14 cellular contexts compared by ENCODE assay signal in the genomic region with DNA sequence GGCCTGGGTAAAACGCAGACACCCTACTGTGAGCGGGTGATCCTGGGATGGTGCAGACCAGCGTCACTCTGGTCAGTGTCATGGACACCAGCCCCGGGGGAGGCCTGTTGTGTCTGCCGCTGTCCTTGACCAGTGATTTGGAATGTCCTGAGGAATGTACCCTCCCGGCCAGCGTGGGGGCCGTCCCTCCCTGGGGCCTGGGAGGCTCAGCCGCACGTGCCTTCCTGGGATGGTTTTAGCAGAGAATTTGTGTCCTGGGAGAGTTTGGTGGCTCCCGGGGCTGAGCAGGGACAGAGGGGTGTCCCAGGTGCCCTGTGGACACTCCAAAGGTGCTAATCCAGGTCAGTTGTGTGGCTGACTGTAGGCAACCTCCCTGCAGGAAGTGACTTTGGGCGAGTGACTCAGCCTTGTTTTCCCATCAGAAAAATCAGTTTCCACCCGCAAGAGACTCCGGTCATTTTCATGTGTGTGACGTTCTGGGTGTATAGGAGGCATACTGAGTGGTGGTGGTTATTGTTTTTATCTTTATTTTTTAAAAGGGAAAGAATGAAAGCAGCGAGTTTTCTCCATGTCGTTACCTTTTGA. TPM values are rescaled to one million over a fixed set of nuclear protein-coding genes. Genes with fewer than 3 reads are reported as not detected.
DNase-seq lines count a peak whose midpoint lies in the region; ATAC-seq and TF ChIP-seq lines count a peak whose summit lies in the region.
"Had no signal": no experiment of that assay in that cellular context is flagged by ENCODE, and none has a peak within 500 bp of the region (broad histone marks: within the 10 kb centered on the region; RNA-seq: fewer than 3 reads in every experiment).

No MANE protein-coding gene starts in this region.

- no peak for TF ChIP-seq EP300 in transverse colon (IDR thresholded peaks at IDR 0.05; ENCODE audit: low read depth)

- no peak overlapping the region for H3K4me3 Mint-ChIP-seq in mesothelial cell of epicardium
- H3K4me3 Mint-ChIP-seq in HFFc6: no peak overlapping the region
- H3K4me3 Mint-ChIP-seq: activated B cell treated with CpG ODN at 0.5 μM for 24 hours; activated T-cell treated with anti-CD3 and anti-CD28 coated beads, Interleukin-2, amount 50 U/mL, for 72 hours; central memory CD8-positive, alpha-beta T cell had no signal

- TF ChIP-seq POLR2A in Peyer's patch (IDR thresholded peaks at IDR 0.05): no peak
- TF ChIP-seq POLR2A in transverse colon (IDR thresholded peaks at IDR 0.05): no peak

- peaks cover 0 to 29% (median 0%) of the 10 kb centered on the region in 3 donors for H3K36me3 ChIP-seq in Peyer's patch
- H3K36me3 ChIP-seq in transverse colon: no peaks in the 10 kb centered on the region
- H3K36me3 ChIP-seq: SJCRH30 had no signal

- in situ Hi-C loops in transverse colon (cut with MboI; ENCODE audit: low pct_ligation_motif_present in 1 of 4, low pct_unique_long_range_greater_than_20kb in 1 of 4, low sequenced_read_pairs in 3 of 4): no loop called here

- H3K36me3 Mint-ChIP-seq in mesothelial cell of epicardium: no peaks in the 10 kb centered on the region
- H3K36me3 Mint-ChIP-seq in HFFc6 (ENCODE audit: low read depth): no peaks in the 10 kb centered on the region

- H3K9me3 ChIP-seq in Peyer's patch (no peaks in the 10 kb centered on the region), transverse colon (no peaks in the 10 kb centered on the region)
- H3K9me3 ChIP-seq: SJCRH30 had no signal

- H3K27me3 ChIP-seq in Peyer's patch (no peaks in the 10 kb centered on the region), transverse colon (no peaks in the 10 kb centered on the region)

- H3K9me3 Mint-ChIP-seq in mesothelial cell of epicardium: no peaks in the 10 kb centered on the region
- H3K9me3 Mint-ChIP-seq in HFFc6: no peaks in the 10 kb centered on the region
- H3K9me3 Mint-ChIP-seq: activated B cell treated with CpG ODN at 0.5 μM for 24 hours; activated T-cell treated with anti-CD3 and anti-CD28 coated beads, Interleukin-2, amount 50 U/mL, for 72 hours; central memory CD8-positive, alpha-beta T cell had no signal

- WGBS in transverse colon (ENCODE audit: low coverage in 1 of 2), 2 donors: 49 to 60% methylated on average over 5 to 10 of the region's 17 CpGs

- peak overlapping the region in 2 of 4 donors; percentile 33 to 42 for H3K4me3 ChIP-seq in Peyer's patch
- no peak overlapping the region for H3K4me3 ChIP-seq in transverse colon
- H3K4me3 ChIP-seq: SJCRH30 had no signal

- ATAC-seq in HG03432 (IDR thresholded peaks at IDR 0.05; ENCODE audit: unreplicated experiment): no peak
- ATAC-seq: activated T-cell treated with anti-CD3 and anti-CD28 coated beads, Interleukin-2, amount 50 U/mL, for 72 hours had no signal

- H3K4me1 Mint-ChIP-seq in mesothelial cell of epicardium (peaks cover 37% of the 10 kb centered on the region), HFFc6 (ENCODE audit: low read depth) (peaks cover 9% of the 10 kb centered on the region; the same call in 1 of the 2 replicates)
- H3K4me1 Mint-ChIP-seq: central memory CD8-positive, alpha-beta T cell had no signal

- H3K27ac Mint-ChIP-seq in mesothelial cell of epicardium: peak overlapping the region; percentile 82
- H3K27ac Mint-ChIP-seq in HFFc6: no peak overlapping the region
- H3K27ac Mint-ChIP-seq: activated B cell treated with CpG ODN at 0.5 μM for 24 hours; activated T-cell treated with anti-CD3 and anti-CD28 coated beads, Interleukin-2, amount 50 U/mL, for 72 hours had no signal

- H3K4me1 ChIP-seq in Peyer's patch (peaks cover 0 to 52% (median 9%) of the 10 kb centered on the region in 4 donors), transverse colon (peaks cover 23 to 57% (median 55%) of the 10 kb centered on the region in 4 donors)

- H3K27ac ChIP-seq in Peyer's patch (peak overlapping the region in 3 of 4 donors; percentile 83 to 99 (median 98)), epithelial cell of prostate (peak overlapping the region; percentile 20), transverse colon (peak overlapping the region; percentile 89 to 93 (median 92))
- H3K27ac ChIP-seq: SJCRH30 had no signal

- peak in 1 of 3 donors; percentile 60 for DNase-seq in Peyer's patch
- DNase-seq in epithelial cell of prostate (ENCODE audit: low read depth, low spot score): no peak
- no peak for DNase-seq in mesothelial cell of epicardium (ENCODE audit: low spot score in 2 of 2, unreplicated experiment in 2 of 2)
- DNase-seq in transverse colon: peak; percentile 41
- DNase-seq in HFFc6: no peak
- DNase-seq in AG08395 (ENCODE audit: low spot score): no peak
- DNase-seq: activated B cell treated with CpG ODN at 0.5 μM for 24 hours; activated T-cell treated with anti-CD3 and anti-CD28 coated beads, Interleukin-2, amount 50 U/mL, for 72 hours; DMS153; foreskin melanocyte; NCI-H524; SJCRH30 had no signal

- H3K27me3 Mint-ChIP-seq in mesothelial cell of epicardium (ENCODE audit: low read depth) (no peaks in the 10 kb centered on the region), HFFc6 (ENCODE audit: insufficient read depth) (peaks cover 30% of the 10 kb centered on the region)

- intact Hi-C loops in transverse colon (cut with DNase I; ENCODE audit: low total_unique reads): no loop called here

- TF ChIP-seq CTCF in Peyer's patch (IDR thresholded peaks at IDR 0.05) (no peak), mesothelial cell of epicardium (IDR thresholded peaks at IDR 0.05; ENCODE audit: unreplicated experiment) (no peak), transverse colon (IDR thresholded peaks at IDR 0.05) (no peak), HFFc6 (IDR thresholded peaks at IDR 0.05) (no peak)

RNA-seq across cellular contexts. Expression of a gene that starts 6.3 kb away (rescaled TPM):
- total RNA-seq in Peyer's patch: 100 to 1,000 TPM in 3 of 4 donors, 10 to 100 TPM in 1; 43.7 to 225 (median 182) TPM
- 20.1 to 20.3 TPM (median 20.3 TPM) in 3 replicates for total RNA-seq in mesothelial cell of epicardium
- total RNA-seq in transverse colon: 100 to 1,000 TPM; 104 to 240 (median 145) TPM
- under 1 TPM in 3 of 6 experiments, not detected in 3; 0.08 to 0.18 (median 0.17) TPM for total RNA-seq in HFFc6 (2021; fragmentation: NEBNext Ultra II Directional; extraction: Animal tissue kit (Norgen Biotek cat#: 25700))
- total RNA-seq: activated B cell treated with CpG ODN at 0.5 μM for 24 hours had no signal

Comparison
In these comparisons a context has a peak if more than half of its experiments do, and no peak if none do; other contexts are left out.
1. H3K27ac ChIP-seq: peak in every context shown above with its lines; median percentile 98 in Peyer's patch; 92 in transverse colon; 20 in epithelial cell of prostate.
2. RNA of a gene that starts 6.3 kb away (total RNA-seq): 43.7 to 225 TPM in Peyer's patch, 104 to 240 TPM in transverse colon and 20.1 to 20.3 TPM in mesothelial cell of epicardium; 0.08 to 0.18 TPM in HFFc6; every median in the first group is over 10 times any median in the second.